In the genomic region with DNA sequence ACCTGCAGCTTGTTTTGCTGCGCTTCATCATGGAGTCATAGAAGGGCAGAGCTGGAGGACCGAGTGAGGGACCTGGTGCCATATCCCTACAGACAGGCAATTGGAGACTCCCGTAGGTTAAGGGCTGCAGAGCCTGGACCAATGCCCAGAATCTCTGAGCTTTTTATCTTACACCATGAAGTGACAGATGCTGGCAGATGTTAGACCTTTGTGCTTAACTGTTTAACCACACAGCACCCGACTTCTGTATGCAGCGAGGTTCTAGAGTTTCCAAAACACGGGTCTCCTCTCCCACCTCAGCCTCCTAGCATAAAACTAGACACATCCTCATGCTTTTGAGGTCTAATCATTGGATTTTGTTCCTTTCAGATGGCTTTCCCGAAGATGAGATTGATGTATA, we compare ENCODE assay signal across 11 cellular contexts. TPM values are rescaled to one million over a fixed set of nuclear protein-coding genes. Genes with fewer than 3 reads are reported as not detected.
DNase-seq lines count a peak whose midpoint lies in the region; ATAC-seq and TF ChIP-seq lines count a peak whose summit lies in the region.
"Had no signal": no experiment of that assay in that cellular context is flagged by ENCODE, and none has a peak within 500 bp of the region (broad histone marks: within the 10 kb centered on the region; RNA-seq: fewer than 3 reads in every experiment).

No MANE protein-coding gene starts in this region.

- POLR2A ChIA-PET in activated CD4-positive, alpha-beta T cell treated with anti-CD3 and anti-CD28 coated beads for 36 hours (lab: Charles Lee): no interaction called here

- intact Hi-C loops in activated CD4-positive, alpha-beta T cell treated with anti-CD3 and anti-CD28 coated beads for 36 hours (cut with DNase I, micrococcal nuclease): no loop called here

- H3K4me3 Mint-ChIP-seq in activated CD4-positive, alpha-beta T cell treated with anti-CD3 and anti-CD28 coated beads for 36 hours: no peak overlapping the region
- H3K4me3 Mint-ChIP-seq: IgD-negative memory B cell had no signal

- H3K4me1 Mint-ChIP-seq in activated CD4-positive, alpha-beta T cell treated with anti-CD3 and anti-CD28 coated beads for 36 hours: no peaks in the 10 kb centered on the region

- no peaks in the 10 kb centered on the region for H3K36me3 Mint-ChIP-seq in activated CD4-positive, alpha-beta T cell treated with anti-CD3 and anti-CD28 coated beads for 36 hours (ENCODE audit: low read depth)
- H3K36me3 Mint-ChIP-seq: IgD-negative memory B cell had no signal

- no peak overlapping the region for H3K4me3 ChIP-seq in choroid plexus epithelial cell (ENCODE audit: low read depth, low read length)

- no peak for TF ChIP-seq CTCF in choroid plexus epithelial cell (conservative IDR thresholded peaks at IDR 0.05; ENCODE audit: low read depth, low read length)

- no peak for TF ChIP-seq POLR2A in GM18505 (IDR thresholded peaks at IDR 0.05; ENCODE audit: borderline replicate concordance, extremely low read depth, insufficient read depth, insufficient read length)

- peak; percentile 74 for DNase-seq in DMS53 (lab: John Stamatoyannopoulos, UW)
- DNase-seq in NCI-H2081 (lab: John Stamatoyannopoulos, UW): peak; percentile 48 to 80
- peak; percentile 77 for DNase-seq in choroid plexus epithelial cell (ENCODE audit: low read depth)
- DNase-seq in myocyte (ENCODE audit: low read depth): peak; percentile 90
- DNase-seq in activated CD4-positive, alpha-beta T cell treated with anti-CD3 and anti-CD28 coated beads for 36 hours: no peak
- DNase-seq: GF-D8; stimulated activated CD4-positive, alpha-beta T cell treated with anti-CD3 and anti-CD28 coated beads, Interleukin-15, amount 100 ng/mL, for 24 hours had no signal

- no peaks in the 10 kb centered on the region for H3K9me3 Mint-ChIP-seq in activated CD4-positive, alpha-beta T cell treated with anti-CD3 and anti-CD28 coated beads for 36 hours (ENCODE audit: low read depth)

- CTCF ChIA-PET in activated CD4-positive, alpha-beta T cell treated with anti-CD3 and anti-CD28 coated beads for 36 hours (lab: Charles Lee): interaction anchor here (0.6 kb wide), 1 partner anchor 907 kb away, joined by 3 read pairs; no protein-coding TSS in a partner anchor

- no peak overlapping the region for H3K27ac Mint-ChIP-seq in activated CD4-positive, alpha-beta T cell treated with anti-CD3 and anti-CD28 coated beads for 36 hours
- H3K27ac Mint-ChIP-seq: IgD-negative memory B cell had no signal

- peaks cover 8% of the 10 kb centered on the region for H3K27me3 Mint-ChIP-seq in activated CD4-positive, alpha-beta T cell treated with anti-CD3 and anti-CD28 coated beads for 36 hours

- ATAC-seq in HG03095 (IDR thresholded peaks at IDR 0.05; ENCODE audit: unreplicated experiment): no peak
- ATAC-seq in activated CD4-positive, alpha-beta T cell treated with anti-CD3 and anti-CD28 coated beads for 36 hours: no peak
- no peak for ATAC-seq in GM18505 (IDR thresholded peaks at IDR 0.05; ENCODE audit: unreplicated experiment)
- ATAC-seq in HG02642 (IDR thresholded peaks at IDR 0.05; ENCODE audit: poor library complexity, unreplicated experiment): no peak

RNA-seq across cellular contexts. Expression of a gene that starts 47.5 kb away (rescaled TPM):
- total RNA-seq in myocyte: 0.73 and 1.0 TPM in 2 replicates
- polyA plus RNA-seq in myocyte (2012): 1.1 TPM
- total RNA-seq in activated CD4-positive, alpha-beta T cell treated with anti-CD3 and anti-CD28 coated beads for 36 hours: not detected
- polyA plus RNA-seq: IgD-negative memory B cell had no signal
